Comparison of ENCODE assay signal across 3 cellular contexts in the genomic region with DNA sequence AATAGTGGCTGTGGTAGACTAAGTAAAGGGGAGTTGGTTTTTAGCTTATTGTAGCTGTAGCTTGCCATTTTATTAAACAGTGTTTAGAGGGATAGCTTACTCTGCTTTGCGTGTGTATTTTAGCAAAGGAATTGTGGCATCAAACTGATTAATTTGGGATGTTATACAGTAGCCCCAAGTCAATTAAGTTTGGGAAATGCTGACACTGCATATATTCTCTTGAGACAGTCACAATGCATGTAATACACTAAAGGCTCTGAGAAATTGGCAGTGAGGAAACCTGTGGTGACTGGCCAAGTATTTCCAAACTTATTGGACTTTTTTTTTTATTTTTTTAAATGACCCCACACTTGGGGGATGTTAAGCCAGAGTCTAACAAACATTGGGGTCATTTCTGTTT.
A peak's percentile ranks its signal among the peaks of the same experiment; 100 is the strongest.
TF ChIP-seq lines count a peak whose summit lies in the region.

No MANE protein-coding gene starts in this region.

TF ChIP-seq in A549, 52 proteins besides CTCF, POLR2A, EP300 and RAD21:
- TF ChIP-seq MAFK (IDR thresholded peaks at IDR 0.05; ENCODE audit: partially characterized antibody) (peak; percentile 94), RCOR1 (IDR thresholded peaks at IDR 0.05; ENCODE audit: low read depth, low read length) (no peak)

TF ChIP-seq in IMR-90, 13 proteins besides CTCF, POLR2A, EP300 and RAD21:
- TF ChIP-seq MXI1 (IDR thresholded peaks at IDR 0.05; ENCODE audit: borderline replicate concordance, low read depth, low read length), result no peak
- TF ChIP-seq BHLHE40 (IDR thresholded peaks at IDR 0.05; ENCODE audit: low read depth, low read length), result no peak
- TF ChIP-seq MAFK (IDR thresholded peaks at IDR 0.05; ENCODE audit: low read depth, low read length), result peak; percentile 99

TF ChIP-seq in H1, 55 proteins besides CTCF, POLR2A, EP300 and RAD21:
- TF ChIP-seq TBP (IDR thresholded peaks at IDR 0.05; ENCODE audit: low read depth, low read length) (no peak), MAFK (IDR thresholded peaks at IDR 0.05; ENCODE audit: low read depth, low read length) (peak; percentile 94)
